Comparison of ENCODE assay signal across 8 cellular contexts in genomic region chr6:89353118-89353556, GRCh38. TPM values are rescaled to one million over a fixed set of nuclear protein-coding genes. Genes with fewer than 3 reads are reported as not detected.
DNase-seq lines count a peak whose midpoint lies in the region; ATAC-seq, FAIRE-seq and TF ChIP-seq lines count a peak whose summit lies in the region.

No MANE protein-coding gene starts in this region.

- H3K79me2 ChIP-seq in endothelial cell of umbilical vein (ENCODE audit: control insufficient read depth, insufficient read depth, low read length) (peaks cover 37% of the 10 kb centered on the region), neural cell (replicated peaks; ENCODE audit: insufficient read depth, low read length) (peaks cover 53% of the 10 kb centered on the region)

- BruUV-seq in Panc1 (replicated peaks; lab: Mats Ljungman, UMichigan) (TSS peak; percentile 93), endothelial cell of umbilical vein (replicated peaks; lab: Mats Ljungman, UMichigan) (TSS peak; percentile 82)

- no peaks in the 10 kb centered on the region for H3K27me3 Mint-ChIP-seq in CD4-positive, CD25-positive, alpha-beta regulatory T cell

- dilution Hi-C loops in endothelial cell of umbilical vein (cut with MboI; ENCODE audit: extremely low pct_ligation_motif_present, low sequenced_read_pairs): no loop called here

- H3K4me1 ChIP-seq in CD4-positive, CD25-positive, alpha-beta regulatory T cell (ENCODE audit: control insufficient read depth, insufficient read depth, low read length, poor library complexity, severe bottlenecking): peaks cover 56% of the 10 kb centered on the region
- peaks cover 13% of the 10 kb centered on the region for H3K4me1 ChIP-seq in Panc1 (ENCODE audit: control insufficient read depth, insufficient read depth, low read length)
- peaks cover 31% of the 10 kb centered on the region for H3K4me1 ChIP-seq in endothelial cell of umbilical vein (ENCODE audit: control insufficient read depth, extremely low read depth, insufficient read depth, low read length)

- H4K20me1 ChIP-seq in endothelial cell of umbilical vein (replicated peaks; ENCODE audit: control insufficient read depth, extremely low read depth, insufficient read depth, low read length): peaks cover 2% of the 10 kb centered on the region
- no peaks in the 10 kb centered on the region for H4K20me1 ChIP-seq in neural cell (ENCODE audit: insufficient read depth)

- intact Hi-C loops in Panc1 (cut with micrococcal nuclease; ENCODE audit: unreplicated experiment): no loop called here
- intact Hi-C loops in endothelial cell of umbilical vein (cut with micrococcal nuclease): loop anchor here (5.0 kb wide), 5 partner anchors 101 to 971 kb away; partner anchors contain the start of genes CASP8AP2, PM20D2 and RNGTT

- TF ChIP-seq POLR2A in endothelial cell of umbilical vein (IDR thresholded peaks at IDR 0.05; ENCODE audit: low read depth, low read length) (no peak), GM12892 (IDR thresholded peaks at IDR 0.05; ENCODE audit: low read depth, low read length) (no peak)

- H3K9me3 Mint-ChIP-seq in CD4-positive, CD25-positive, alpha-beta regulatory T cell: no peaks in the 10 kb centered on the region

- H3K4me2 ChIP-seq in endothelial cell of umbilical vein (ENCODE audit: insufficient read depth, low read length) (peak overlapping the region; percentile 52), neural cell (ENCODE audit: low read length) (no peak overlapping the region)

- peak overlapping the region; percentile 91 to 99 (median 95) for H3K27ac Mint-ChIP-seq in CD4-positive, CD25-positive, alpha-beta regulatory T cell

- TF ChIP-seq CTCF in Panc1 (IDR thresholded peaks at IDR 0.05): no peak
- no peak for TF ChIP-seq CTCF in endothelial cell of umbilical vein (IDR thresholded peaks at IDR 0.05; ENCODE audit: extremely low read depth in 1 of 2, insufficient read depth in 1 of 2, low read depth in 1 of 2, low read length in 2 of 2)
- no peak for TF ChIP-seq CTCF in neural cell (IDR thresholded peaks at IDR 0.05; ENCODE audit: poor library complexity, severe bottlenecking)

- in situ Hi-C loops in Panc1 (cut with HindIII; ENCODE audit: low pct_unique_long_range_greater_than_20kb, low sequenced_read_pairs): no loop called here

- no peak for TF ChIP-seq EP300 in neural cell (conservative IDR thresholded peaks at IDR 0.05; ENCODE audit: poor library complexity, severe bottlenecking)

- H3K36me3 Mint-ChIP-seq in CD4-positive, CD25-positive, alpha-beta regulatory T cell: no peaks in the 10 kb centered on the region

- POLR2A ChIA-PET in Panc1 (lab: Charles Lee): interaction anchor here (0.5 to 1.1 kb wide), 5 partner anchors 38 to 763 kb away, joined by 4 to 12 read pairs (median 12); partner anchors contain the start of genes GABRR2 and PNRC1
- POLR2A ChIA-PET in endothelial cell of umbilical vein (lab: Charles Lee): interaction anchor here (0.7 to 2.3 kb wide), 5 partner anchors 9 to 273 kb away, joined by 3 to 16 read pairs (median 7); partner anchors contain the start of gene PNRC1

- H3K36me3 ChIP-seq in CD4-positive, CD25-positive, alpha-beta regulatory T cell (ENCODE audit: control insufficient read depth, insufficient read depth, low read length): no peaks in the 10 kb centered on the region
- H3K36me3 ChIP-seq in Panc1 (ENCODE audit: control insufficient read depth, insufficient read depth, low read length) (no peaks in the 10 kb centered on the region), endothelial cell of umbilical vein (ENCODE audit: control insufficient read depth in 2 of 2, extremely low read depth in 1 of 2, insufficient read depth in 2 of 2, low read length in 2 of 2) (no peaks in the 10 kb centered on the region), neural cell (ENCODE audit: insufficient read depth, low read length) (no peaks in the 10 kb centered on the region)

- peaks cover 36 to 82% (median 61%) of the 10 kb centered on the region in 4 donors for H3K4me1 Mint-ChIP-seq in CD4-positive, CD25-positive, alpha-beta regulatory T cell

- no peaks in the 10 kb centered on the region for H3K9me2 ChIP-seq in neural cell (ENCODE audit: insufficient read depth, low read length)

- no peaks in the 10 kb centered on the region for H3K9me1 ChIP-seq in endothelial cell of umbilical vein (replicated peaks; ENCODE audit: control insufficient read depth, extremely low read depth, insufficient read depth, low read length)

- no peak for ATAC-seq in CD4-positive, CD25-positive, alpha-beta regulatory T cell (ENCODE audit: low read depth in 2 of 2)
- no peak for ATAC-seq in Panc1

- H3K9ac ChIP-seq in endothelial cell of umbilical vein (replicated peaks; ENCODE audit: extremely low read depth, insufficient read depth, low read length): peak overlapping the region; percentile 99
- peak overlapping the region; percentile 93 for H3K9ac ChIP-seq in neural cell (ENCODE audit: low read length)

- TF ChIP-seq RAD21 in neural cell (conservative IDR thresholded peaks at IDR 0.05): no peak

- no peaks in the 10 kb centered on the region for H3F3A ChIP-seq in neural cell (ENCODE audit: insufficient read depth, low read length, poor library complexity, severe bottlenecking)

- H3K4me3 ChIP-seq in CD4-positive, CD25-positive, alpha-beta regulatory T cell (ENCODE audit: low read depth, low read length): peak overlapping the region; percentile 23
- peak overlapping the region; percentile 73 to 96 for H3K4me3 ChIP-seq in Panc1 (ENCODE audit: low read depth in 2 of 2, low read length in 2 of 2)
- peak overlapping the region; percentile 93 to 100 (median 100) for H3K4me3 ChIP-seq in endothelial cell of umbilical vein (replicated peaks in 1 of 3; ENCODE audit: insufficient read depth in 1 of 3, low read depth in 1 of 3, low read length in 3 of 3)
- H3K4me3 ChIP-seq in neural cell (ENCODE audit: low read length): peak overlapping the region; percentile 91

- DNase-seq in CD4-positive, CD25-positive, alpha-beta regulatory T cell: no peak
- no peak for DNase-seq in Panc1 (ENCODE audit: low read depth, low spot score)
- no peak for DNase-seq in endothelial cell of umbilical vein (ENCODE audit: low read depth, low spot score)
- DNase-seq in NCI-H748 treated with DMSO at 0.1 percent for 48 hours (lab: John Stamatoyannopoulos, UW): no peak
- DNase-seq in mesenteric fat pad (ENCODE audit: low spot score): no peak
- no peak for DNase-seq in DMS53 treated with DMSO at 0.1 percent for 48 hours (lab: John Stamatoyannopoulos, UW; ENCODE audit: unreplicated experiment)
- no peak for DNase-seq in GM12892 (ENCODE audit: insufficient read length)

- no peaks in the 10 kb centered on the region for H3K27me3 ChIP-seq in CD4-positive, CD25-positive, alpha-beta regulatory T cell (ENCODE audit: control insufficient read depth, insufficient read depth, low read length)
- H3K27me3 ChIP-seq in Panc1 (ENCODE audit: control insufficient read depth, insufficient read depth, low read length) (no peaks in the 10 kb centered on the region), endothelial cell of umbilical vein (ENCODE audit: control insufficient read depth in 2 of 2, insufficient read depth in 2 of 2, low read length in 2 of 2) (no peaks in the 10 kb centered on the region), neural cell (ENCODE audit: insufficient read depth, low read depth, low read length) (no peaks in the 10 kb centered on the region)

- FAIRE-seq in endothelial cell of umbilical vein (lab: Jason Lieb, UNC) (no peak), GM12892 (lab: Jason Lieb, UNC) (no peak)

- CTCF ChIA-PET in Panc1 (lab: Charles Lee) (no interaction called here), endothelial cell of umbilical vein (lab: Charles Lee) (interaction anchor here (0.7 to 7.0 kb wide), 7 partner anchors 9 to 370 kb away, joined by 3 to 56 read pairs (median 6); no protein-coding TSS in a partner anchor)

- H2AFZ ChIP-seq in endothelial cell of umbilical vein (ENCODE audit: low read depth, low read length) (peak overlapping the region; percentile 47), neural cell (ENCODE audit: low read depth, low read length) (peak overlapping the region; percentile 86)

- H3K4me3 Mint-ChIP-seq in CD4-positive, CD25-positive, alpha-beta regulatory T cell: peak overlapping the region; percentile 87 to 95 (median 92)

- no peaks in the 10 kb centered on the region for H3K9me3 ChIP-seq in CD4-positive, CD25-positive, alpha-beta regulatory T cell (ENCODE audit: control insufficient read depth in 2 of 2, low read length in 2 of 2)
- H3K9me3 ChIP-seq in Panc1 (ENCODE audit: control insufficient read depth, insufficient read depth, low read depth, low read length) (no peaks in the 10 kb centered on the region), endothelial cell of umbilical vein (replicated peaks; ENCODE audit: control insufficient read depth, insufficient read depth, low read length) (no peaks in the 10 kb centered on the region), neural cell (ENCODE audit: low read length) (no peaks in the 10 kb centered on the region)

- peak overlapping the region; percentile 87 for H3K27ac ChIP-seq in CD4-positive, CD25-positive, alpha-beta regulatory T cell (ENCODE audit: insufficient read depth, low read length, poor library complexity, severe bottlenecking)
- H3K27ac ChIP-seq in Panc1 (ENCODE audit: low read length) (peak overlapping the region; percentile 77), endothelial cell of umbilical vein (ENCODE audit: insufficient read depth, low read depth, low read length) (peak overlapping the region; percentile 96), neural cell (ENCODE audit: low read length) (peak overlapping the region; percentile 85)

RNA-seq across cellular contexts. Expression of gene UBE2J1, which starts 0.6 kb away (rescaled TPM):
- total RNA-seq in CD4-positive, CD25-positive, alpha-beta regulatory T cell: 30.0 TPM
- polyA plus RNA-seq in CD4-positive, CD25-positive, alpha-beta regulatory T cell: 10 to 100 TPM; 33.8 to 50.6 (median 35.1) TPM
- total RNA-seq in Panc1 (2021; ENCODE audit: unreplicated experiment) (30.5 TPM), endothelial cell of umbilical vein (84.9 and 96.6 TPM in 2 replicates), mesenteric fat pad (40.4 TPM)
- 20.2 TPM for polyA plus RNA-seq in Panc1 (2012; ENCODE audit: insufficient read length)
- polyA plus RNA-seq in endothelial cell of umbilical vein (36.3 and 44.4 TPM in 2 replicates), neural cell (44.9 and 47.2 TPM in 2 replicates)
- 40.5 and 45.2 TPM in 2 replicates for polyA plus RNA-seq in endothelial cell of umbilical vein (2011; cell fraction: cytosol; rRNA removed)
- 38.4 and 45.2 TPM in 2 replicates for polyA plus RNA-seq in endothelial cell of umbilical vein (2011; cell fraction: nucleus; rRNA removed)
- polyA plus RNA-seq in endothelial cell of umbilical vein (2012): 31.7 and 47.9 TPM in 2 replicates
- polyA minus RNA-seq in endothelial cell of umbilical vein (47.2 and 53.7 TPM in 2 replicates), neural cell (50.6 and 53.5 TPM in 2 replicates)
- 13.6 TPM for polyA minus RNA-seq in endothelial cell of umbilical vein (2011; cell fraction: cytosol; rRNA and poly(A)+ RNA removed)
- polyA minus RNA-seq in endothelial cell of umbilical vein (2011; cell fraction: nucleus; rRNA and poly(A)+ RNA removed): 40.8 and 51.1 TPM in 2 replicates
- polyA plus RNA-seq in GM12892 (2012; ENCODE audit: missing spikeins): 79.4 TPM

RNA-seq across cellular contexts. Expression of gene GABRR2, which starts 38.0 kb away (rescaled TPM):
- 1.9 TPM for total RNA-seq in CD4-positive, CD25-positive, alpha-beta regulatory T cell
- polyA plus RNA-seq in CD4-positive, CD25-positive, alpha-beta regulatory T cell: not detected
- total RNA-seq in Panc1 (2021; ENCODE audit: unreplicated experiment): 0.18 TPM
- 0.30 TPM for polyA plus RNA-seq in Panc1 (2012; ENCODE audit: insufficient read length)
- total RNA-seq in endothelial cell of umbilical vein: 2.5 and 3.6 TPM in 2 replicates
- 1.4 TPM in 2 replicates for polyA plus RNA-seq in endothelial cell of umbilical vein
- polyA plus RNA-seq in endothelial cell of umbilical vein (2011; cell fraction: cytosol; rRNA removed): 0.22 and 0.32 TPM in 2 replicates
- polyA plus RNA-seq in endothelial cell of umbilical vein (2011; cell fraction: nucleus; rRNA removed): 13.3 and 16.4 TPM in 2 replicates
- polyA plus RNA-seq in endothelial cell of umbilical vein (2012): 0.44 TPM in 2 replicates
- polyA minus RNA-seq in endothelial cell of umbilical vein: 1.8 and 5.5 TPM in 2 replicates
- polyA minus RNA-seq in endothelial cell of umbilical vein (2011; cell fraction: cytosol; rRNA and poly(A)+ RNA removed): not detected
- 2.6 and 4.1 TPM in 2 replicates for polyA minus RNA-seq in endothelial cell of umbilical vein (2011; cell fraction: nucleus; rRNA and poly(A)+ RNA removed)
- 0.16 and 0.31 TPM in 2 replicates for polyA plus RNA-seq in neural cell
- polyA minus RNA-seq in neural cell: not detected in 2 replicates
- 2.2 TPM for total RNA-seq in mesenteric fat pad
- polyA plus RNA-seq in GM12892 (2012; ENCODE audit: missing spikeins): 0.51 TPM

RNA-seq across cellular contexts. Expression of gene RRAGD, which starts 58.9 kb away (rescaled TPM):
- total RNA-seq in CD4-positive, CD25-positive, alpha-beta regulatory T cell: 1.7 TPM
- under 1 TPM; 0.17 to 0.99 (median 0.62) TPM for polyA plus RNA-seq in CD4-positive, CD25-positive, alpha-beta regulatory T cell
- total RNA-seq in Panc1 (2021; ENCODE audit: unreplicated experiment) (27.8 TPM), endothelial cell of umbilical vein (0.90 and 2.0 TPM in 2 replicates), mesenteric fat pad (28.7 TPM)
- polyA plus RNA-seq in Panc1 (2012; ENCODE audit: insufficient read length): 10.4 TPM
- polyA plus RNA-seq in endothelial cell of umbilical vein (0.07 and 0.08 TPM in 2 replicates), neural cell (32.2 and 34.1 TPM in 2 replicates)
- 0.13 TPM in 2 replicates for polyA plus RNA-seq in endothelial cell of umbilical vein (2011; cell fraction: cytosol; rRNA removed)
- polyA plus RNA-seq in endothelial cell of umbilical vein (2011; cell fraction: nucleus; rRNA removed): 0.07 and 0.11 TPM in 2 replicates
- polyA plus RNA-seq in endothelial cell of umbilical vein (2012): 0.05 and 0.27 TPM in 2 replicates
- polyA minus RNA-seq in endothelial cell of umbilical vein (0.27 and 0.32 TPM in 2 replicates), neural cell (79.6 and 83.0 TPM in 2 replicates)
- polyA minus RNA-seq in endothelial cell of umbilical vein (2011; cell fraction: cytosol; rRNA and poly(A)+ RNA removed): not detected
- not detected in 2 replicates for polyA minus RNA-seq in endothelial cell of umbilical vein (2011; cell fraction: nucleus; rRNA and poly(A)+ RNA removed)
- 29.6 TPM for polyA plus RNA-seq in GM12892 (2012; ENCODE audit: missing spikeins)

Comparison
In these comparisons a context has a peak if more than half of its experiments do, and no peak if none do; other contexts are left out.
1. H3K4me3 ChIP-seq: peak in every context shown above with its lines; median percentile 100 in endothelial cell of umbilical vein; 91 in neural cell; 84 in Panc1; 23 in CD4-positive, CD25-positive, alpha-beta regulatory T cell.